Comparison of ENCODE assay signal across 20 cellular contexts in the genomic region with DNA sequence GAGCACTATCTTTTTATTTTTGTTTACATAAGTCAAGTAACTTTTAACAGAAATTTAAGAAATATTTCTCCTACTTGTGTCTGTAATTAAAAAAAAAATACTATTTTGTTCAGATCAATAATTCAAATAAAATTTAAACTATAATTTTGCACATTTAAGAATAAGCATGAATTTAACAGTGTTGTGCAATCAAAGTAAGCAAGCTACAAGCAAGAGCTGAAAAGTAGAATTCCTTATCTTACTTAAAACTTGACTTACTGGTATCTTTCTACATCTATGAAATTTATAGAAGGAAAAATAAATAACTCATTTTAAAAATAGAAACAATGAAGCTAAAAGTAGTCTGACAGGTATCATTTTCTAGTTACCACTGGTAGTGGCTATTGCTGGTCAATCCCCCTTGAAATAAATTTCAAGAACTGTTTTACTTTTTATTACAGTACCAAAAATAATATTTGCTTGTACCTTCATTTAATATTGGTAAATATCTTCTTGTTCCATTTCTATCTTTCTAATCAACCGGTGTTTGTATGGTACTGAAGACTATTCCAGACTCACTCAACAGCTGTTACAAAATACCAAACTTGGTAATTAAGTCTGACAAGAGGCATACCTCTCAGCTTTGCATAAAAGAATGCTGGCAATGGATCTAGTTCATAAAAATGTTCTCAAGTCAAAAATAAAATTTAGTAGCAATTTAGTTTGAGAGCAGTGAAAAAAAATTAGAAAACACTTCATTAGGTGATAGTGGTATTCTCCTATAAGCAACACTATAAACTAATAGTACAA.
DNase-seq lines count a peak whose midpoint lies in the region; ATAC-seq, FAIRE-seq and TF ChIP-seq lines count a peak whose summit lies in the region.
"Had no signal": no experiment of that assay in that cellular context is flagged by ENCODE, and none has a peak within 500 bp of the region (broad histone marks: within the 10 kb centered on the region; RNA-seq: fewer than 3 reads in every experiment).

No MANE protein-coding gene starts in this region.

- H3K4me2 ChIP-seq in HepG2 (ENCODE audit: low read depth, low read length), result no peak overlapping the region
- peak overlapping the region; percentile 7; the same call in 1 of the 2 replicates for H3K4me2 ChIP-seq in OCI-LY7 (ENCODE audit: low read length)
- H3K4me2 ChIP-seq: hepatocyte, smooth muscle cell had no signal

- DNase-seq in HepG2 (ENCODE audit: low spot score), result no peak
- DNase-seq in right lobe of liver, result no peak
- DNase-seq in OCI-LY7 (ENCODE audit: low spot score), result no peak
- no peak for DNase-seq in kidney
- no peak for DNase-seq in transverse colon
- DNase-seq in NCI-H1048 (lab: John Stamatoyannopoulos, UW), result no peak
- DNase-seq in iPS-NIHi7 (ENCODE audit: extremely low spot score), result no peak
- DNase-seq: activated CD4-positive, alpha-beta T cell treated with anti-CD3 and anti-CD28 coated beads, Interleukin-2, amount 50 U/mL, for 48 hours; activated T-cell treated with anti-CD3 and anti-CD28 coated beads, Interleukin-2, amount 50 U/mL, for 48 hours; Calu3; caudate nucleus; GDM1; NCI-H2171 treated with DMSO at 0.1 percent for 48 hours; NCI-H774; occipital lobe; testis had no signal

- H3K4me3 ChIP-seq in HepG2 (replicated peaks in 1 of 3; ENCODE audit: insufficient read depth in 1 of 3, low read depth in 2 of 3, low read length in 3 of 3), result no peak overlapping the region
- no peak overlapping the region for H3K4me3 ChIP-seq in right lobe of liver
- H3K4me3 ChIP-seq in OCI-LY7 (ENCODE audit: low read depth, low read length, poor library complexity, severe bottlenecking), result no peak overlapping the region
- H3K4me3 ChIP-seq in kidney (ENCODE audit: low read length in 2 of 2), result no peak overlapping the region
- no peak overlapping the region for H3K4me3 ChIP-seq in transverse colon
- H3K4me3 ChIP-seq: hepatocyte, smooth muscle cell, testis had no signal

- CTCF ChIA-PET in HepG2 (lab: Yijun Ruan, JAX; ENCODE audit: low intra/inter-chr PET ratio, low total read pairs), result no interaction called here
- CTCF ChIA-PET in OCI-LY7 (lab: Charles Lee; ENCODE audit: unreplicated experiment), result no interaction called here

- ATAC-seq in HepG2 (no peak), right lobe of liver (no peak), HG02571 (IDR thresholded peaks at IDR 0.05; ENCODE audit: unreplicated experiment) (no peak)

- H3K79me2 ChIP-seq in HepG2 (ENCODE audit: insufficient read depth, low read length) (peaks cover 85% of the 10 kb centered on the region), OCI-LY7 (ENCODE audit: insufficient read depth, low read depth, low read length) (peaks cover 100% of the 10 kb centered on the region)

- in situ Hi-C loops in HepG2 (cut with HindIII; ENCODE audit: extremely low pct_ligation_motif_present, low pct_unique_long_range_greater_than_20kb) (no loop called here), transverse colon (cut with MboI; ENCODE audit: low pct_ligation_motif_present in 1 of 4, low pct_unique_long_range_greater_than_20kb in 1 of 4, low sequenced_read_pairs in 3 of 4) (loop anchor here in 1 of 4 donors (25.0 kb wide), 1 partner anchor 210 kb away; a partner anchor contains a TSS)

- TF ChIP-seq RAD21 in HepG2 (CRISPR knock-in tag; IDR thresholded peaks at IDR 0.05), result no peak

- no peak for FAIRE-seq in HepG2 (lab: Jason Lieb, UNC)
- FAIRE-seq in kidney (lab: Jason Lieb, UNC), result peak; percentile 63
- FAIRE-seq: GM12892 had no signal

- TF ChIP-seq POLR2A in HepG2 (IDR thresholded peaks at IDR 0.05; ENCODE audit: insufficient read depth in 1 of 2, low read depth in 2 of 2, low read length in 2 of 2) (no peak), right lobe of liver (IDR thresholded peaks at IDR 0.05) (no peak), transverse colon (IDR thresholded peaks at IDR 0.05) (no peak)

- H2AFZ ChIP-seq in HepG2 (ENCODE audit: low read length) (no peak overlapping the region), OCI-LY7 (ENCODE audit: low read length) (no peak overlapping the region)
- H2AFZ ChIP-seq: hepatocyte had no signal

- intact Hi-C loops in HepG2 (cut with micrococcal nuclease; ENCODE audit: unreplicated experiment), result no loop called here
- intact Hi-C loops in right lobe of liver (cut with DNase I), result no loop called here
- intact Hi-C loops in OCI-LY7 (cut with micrococcal nuclease; ENCODE audit: unreplicated experiment), result no loop called here
- intact Hi-C loops in kidney (cut with DNase I), result no loop called here
- intact Hi-C loops in transverse colon (cut with DNase I; ENCODE audit: low total_unique reads), result no loop called here

- TF ChIP-seq EP300 in HepG2 (IDR thresholded peaks at IDR 0.05; ENCODE audit: low read depth in 2 of 2, low read length in 2 of 2) (no peak), HepG2 (CRISPR knock-in tag; IDR thresholded peaks at IDR 0.05; ENCODE audit: borderline replicate concordance) (no peak), transverse colon (IDR thresholded peaks at IDR 0.05; ENCODE audit: low read depth) (no peak)

- H3K27ac ChIP-seq in HepG2 (ENCODE audit: extremely low read length, insufficient read depth, low read length), result no peak overlapping the region
- no peak overlapping the region for H3K27ac ChIP-seq in right lobe of liver
- H3K27ac ChIP-seq in OCI-LY7 (ENCODE audit: low read depth, low read length, poor library complexity, severe bottlenecking), result no peak overlapping the region
- no peak overlapping the region for H3K27ac ChIP-seq in kidney (ENCODE audit: low read depth in 2 of 2, low read length in 2 of 2)
- peak overlapping the region in 3 of 4 donors; percentile 17 to 97 (median 23) for H3K27ac ChIP-seq in transverse colon
- H3K27ac ChIP-seq: hepatocyte had no signal

- H3K4me1 ChIP-seq in HepG2 (ENCODE audit: insufficient read depth, low read length), result peaks cover 38% of the 10 kb centered on the region
- H3K4me1 ChIP-seq in right lobe of liver, result peaks cover 0 to 49% (median 10%) of the 10 kb centered on the region in 4 donors
- peaks cover 15% of the 10 kb centered on the region for H3K4me1 ChIP-seq in OCI-LY7 (ENCODE audit: insufficient read depth, low read length, poor library complexity, severe bottlenecking)
- H3K4me1 ChIP-seq in kidney (ENCODE audit: control insufficient read depth in 1 of 2, insufficient read depth in 1 of 2, low read depth in 1 of 2, low read length in 2 of 2), result peaks cover 3 to 15% of the 10 kb centered on the region in 2 donors
- H3K4me1 ChIP-seq in transverse colon, result peaks cover 0 to 54% (median 16%) of the 10 kb centered on the region in 4 donors

- no peaks in the 10 kb centered on the region for H3K9me2 ChIP-seq in OCI-LY7 (ENCODE audit: insufficient read depth, low read length)

- H3K36me3 ChIP-seq in HepG2 (replicated peaks in 1 of 2; ENCODE audit: control insufficient read depth in 1 of 2, insufficient read depth in 2 of 2, low read length in 2 of 2), result peaks cover 2 to 9% of the 10 kb centered on the region in 2 experiments; a peak in 1 of 5 replicates
- peaks cover 0 to under 1% (median 0%) of the 10 kb centered on the region in 4 donors for H3K36me3 ChIP-seq in right lobe of liver
- peaks cover 55% of the 10 kb centered on the region for H3K36me3 ChIP-seq in OCI-LY7 (ENCODE audit: insufficient read depth, low read length)
- H3K36me3 ChIP-seq in kidney (ENCODE audit: control insufficient read depth in 1 of 2, insufficient read depth in 2 of 2, low read length in 2 of 2), result peaks cover 0 to 3% of the 10 kb centered on the region in 2 donors
- H3K36me3 ChIP-seq in transverse colon, result no peaks in the 10 kb centered on the region

- WGBS in HepG2 (ENCODE audit: low lambda C conversion rate), result 85% methylated on average over 1 of the region's 1 CpG
- 52% methylated on average over 1 of the region's 1 CpG for WGBS in right lobe of liver (ENCODE audit: insufficient coverage, low coverage, low lambda C conversion rate, missing lambda C conversion rate)
- 44 to 47% methylated on average over 1 of the region's 1 CpG for WGBS in transverse colon (ENCODE audit: low coverage in 1 of 2), 2 donors

- no peaks in the 10 kb centered on the region; a peak in 1 of 5 replicates for H3K27me3 ChIP-seq in HepG2 (ENCODE audit: control insufficient read depth in 1 of 2, insufficient read depth in 2 of 2, low read length in 2 of 2)
- H3K27me3 ChIP-seq in right lobe of liver, result no peaks in the 10 kb centered on the region
- H3K27me3 ChIP-seq in transverse colon, result no peaks in the 10 kb centered on the region
- H3K27me3 ChIP-seq: hepatocyte, testis had no signal

- H3K9ac ChIP-seq in HepG2 (ENCODE audit: insufficient read depth, low read depth, low read length), result no peak overlapping the region
- no peak overlapping the region for H3K9ac ChIP-seq in kidney (ENCODE audit: low read length in 2 of 2)

- POLR2A ChIA-PET in HepG2 (lab: Yijun Ruan, JAX) (no interaction called here), OCI-LY7 (lab: Charles Lee) (interaction anchor here (0.9 to 2.0 kb wide), 7 partner anchors 20 to 291 kb away, joined by 3 to 6 read pairs (median 4); no protein-coding TSS in a partner anchor)

- H4K20me1 ChIP-seq in HepG2 (ENCODE audit: insufficient read depth, low read length) (peaks cover 48% of the 10 kb centered on the region), OCI-LY7 (ENCODE audit: insufficient read depth, low read length) (peaks cover 43% of the 10 kb centered on the region)

- H3K9me3 ChIP-seq in HepG2 (ENCODE audit: low read length), result no peaks in the 10 kb centered on the region
- no peaks in the 10 kb centered on the region for H3K9me3 ChIP-seq in right lobe of liver
- no peaks in the 10 kb centered on the region for H3K9me3 ChIP-seq in OCI-LY7 (ENCODE audit: low read length)
- no peaks in the 10 kb centered on the region for H3K9me3 ChIP-seq in kidney (ENCODE audit: control insufficient read depth in 1 of 2, low read length in 2 of 2)
- no peaks in the 10 kb centered on the region for H3K9me3 ChIP-seq in transverse colon
- H3K9me3 ChIP-seq: testis had no signal

- no peak for TF ChIP-seq CTCF in HepG2 (CRISPR knock-in tag; IDR thresholded peaks at IDR 0.05)
- TF ChIP-seq CTCF in right lobe of liver (IDR thresholded peaks at IDR 0.05), result no peak
- TF ChIP-seq CTCF in OCI-LY7 (conservative IDR thresholded peaks at IDR 0.05; ENCODE audit: low read length), result no peak
- no peak for TF ChIP-seq CTCF in kidney (IDR thresholded peaks at IDR 0.05; ENCODE audit: borderline replicate concordance, extremely low read depth, insufficient read depth)
- TF ChIP-seq CTCF in transverse colon (IDR thresholded peaks at IDR 0.05), result no peak

- BruUV-seq in HepG2 (replicated peaks; lab: Mats Ljungman, UMichigan), result no TSS peak
- BruUV-seq in OCI-LY7 (replicated peaks; lab: Mats Ljungman, UMichigan), result no TSS peak

Comparison
In these comparisons a context has a peak if more than half of its experiments do, and no peak if none do; other contexts are left out.
1. H3K27ac ChIP-seq: peak in transverse colon (3 of 4); none in HepG2 (single experiment), right lobe of liver (0 of 3), OCI-LY7 (single experiment) and kidney (0 of 2).